Comparison of ENCODE assay signal across 25 cellular contexts in genomic region chr3:181886676-181887075, GRCh38.
"Had no signal": no experiment of that assay in that cellular context is flagged by ENCODE, and none has a peak within 500 bp of the region (broad histone marks: within the 10 kb centered on the region; RNA-seq: fewer than 3 reads in every experiment).

No MANE protein-coding gene starts in this region.

- H3K4me3 ChIP-seq: breast epithelium, SJCRH30 had no signal

- H3K27ac Mint-ChIP-seq: activated CD8-positive, alpha-beta T cell treated with anti-CD3 and anti-CD28 coated beads, Interleukin-2, amount 10 ng/mL, durations not matched to agents 7 days and 5 days; activated naive CD4-positive, alpha-beta T cell treated with anti-CD3 and anti-CD28 coated beads, Interleukin-2, amount 50 U/mL, for 24 hours had no signal

- H3K27ac ChIP-seq: breast epithelium, SJCRH30 had no signal

- ATAC-seq: activated CD8-positive, alpha-beta T cell treated with anti-CD3 and anti-CD28 coated beads, Interleukin-2, amount 10 ng/mL, durations not matched to agents 7 days and 5 days had no signal

- H3K27me3 Mint-ChIP-seq: activated naive CD4-positive, alpha-beta T cell treated with anti-CD3 and anti-CD28 coated beads, Interleukin-2, amount 50 U/mL, for 24 hours had no signal

- H3K9me3 Mint-ChIP-seq: activated naive CD4-positive, alpha-beta T cell treated with anti-CD3 and anti-CD28 coated beads, Interleukin-2, amount 50 U/mL, for 24 hours had no signal

- H3K36me3 ChIP-seq: breast epithelium, SJCRH30 had no signal

- H3K4me1 Mint-ChIP-seq: activated naive CD4-positive, alpha-beta T cell treated with anti-CD3 and anti-CD28 coated beads, Interleukin-2, amount 50 U/mL, for 24 hours had no signal

- H3K9me3 ChIP-seq: breast epithelium, SJCRH30, SK-N-SH had no signal

- DNase-seq: activated CD4-positive, alpha-beta T cell treated with anti-CD3 and anti-CD28 coated beads for 48 hours; activated CD4-positive, alpha-beta T cell treated with anti-CD3 and anti-CD28 coated beads, Interleukin-2, amount 50 U/mL, for 4 hours; activated CD4-positive, CD25-positive, alpha-beta regulatory T cell treated with anti-CD3 and anti-CD28 coated beads, Interleukin-2, amount 50 U/mL, for 72 hours; activated CD8-positive, alpha-beta memory T cell treated with anti-CD3 and anti-CD28 coated beads, Interleukin-2, amount 50 U/mL, for 48 hours; activated CD8-positive, alpha-beta T cell treated with anti-CD3 and anti-CD28 coated beads, Interleukin-2, amount 10 ng/mL, durations not matched to agents 7 days and 5 days; activated effector memory CD4-positive, alpha-beta T cell treated with Interleukin-2 at 50 U/mL for 16 hours; activated naive CD4-positive, alpha-beta T cell; activated T-cell treated with anti-CD3 and anti-CD28 coated beads, Interleukin-2, amount 50 U/mL, for 1 hour; aorta; central memory CD4-positive, alpha-beta T cell; IMR-90; Kasumi-1; KBM-7; NCI-H1048; NCI-H1930; NCI-H2107; NCI-H2171 treated with DMSO at 0.1 percent for 48 hours; NCI-H226; NCI-H526; Right ventricle myocardium superior; SJCRH30; SK-N-SH; T-helper 1 cell had no signal

- H3K27me3 ChIP-seq: breast epithelium, SJCRH30 had no signal

- H3K4me1 ChIP-seq: breast epithelium, SJCRH30 had no signal

- H3K4me3 Mint-ChIP-seq: activated CD8-positive, alpha-beta T cell treated with anti-CD3 and anti-CD28 coated beads, Interleukin-2, amount 10 ng/mL, durations not matched to agents 7 days and 5 days; activated naive CD4-positive, alpha-beta T cell treated with anti-CD3 and anti-CD28 coated beads, Interleukin-2, amount 50 U/mL, for 24 hours had no signal
